In the genomic region with DNA sequence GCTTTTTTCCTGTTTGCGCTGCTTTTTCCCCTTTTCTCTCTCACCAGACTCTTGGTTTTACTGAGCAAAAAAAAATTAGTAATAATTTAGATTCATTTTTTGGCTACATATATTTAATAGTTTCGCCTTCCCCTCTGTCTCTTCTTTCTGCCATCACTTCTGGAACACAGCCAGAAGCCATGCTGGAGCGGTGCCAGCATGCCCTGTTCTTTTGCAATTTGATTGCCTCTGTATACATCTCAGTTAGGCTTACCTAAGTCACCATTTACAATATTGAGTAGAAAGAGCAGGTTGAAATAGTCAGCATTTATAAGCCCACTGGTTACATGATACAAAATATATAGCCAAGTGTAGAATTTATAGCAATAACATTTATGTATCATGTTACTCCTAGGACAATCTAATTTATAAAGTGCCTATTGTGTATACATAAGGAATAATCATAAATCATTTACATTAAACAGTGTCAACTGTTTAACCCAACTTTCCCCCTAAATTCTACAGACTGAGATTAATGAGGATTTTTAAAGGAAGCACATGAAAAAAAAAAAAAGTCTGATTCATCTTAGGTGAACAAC, we compare ENCODE assay signal across 14 cellular contexts.
DNase-seq lines count a peak whose midpoint lies in the region; ATAC-seq and TF ChIP-seq lines count a peak whose summit lies in the region.
"Had no signal": no experiment of that assay in that cellular context is flagged by ENCODE, and none has a peak within 500 bp of the region (broad histone marks: within the 10 kb centered on the region; RNA-seq: fewer than 3 reads in every experiment).

No MANE protein-coding gene starts in this region.

- ATAC-seq in WTC11 (no peak), HG03342 (IDR thresholded peaks at IDR 0.05; ENCODE audit: unreplicated experiment) (no peak)

- H3K36me3 Mint-ChIP-seq in WTC11 = no peaks in the 10 kb centered on the region
- H3K36me3 Mint-ChIP-seq: activated naive CD4-positive, alpha-beta T cell treated with anti-CD3 and anti-CD28 coated beads, Interleukin-2, amount 50 U/mL, for 24 hours had no signal

- TF ChIP-seq CTCF in BE2C (IDR thresholded peaks at IDR 0.05; ENCODE audit: low read depth, low read length) (no peak), GM20000 (IDR thresholded peaks at IDR 0.05; ENCODE audit: extremely low read depth, missing control alignments) (no peak), WTC11 (IDR thresholded peaks at IDR 0.05) (no peak)

- H3K27ac Mint-ChIP-seq in WTC11 = no peak overlapping the region
- H3K27ac Mint-ChIP-seq: activated naive CD4-positive, alpha-beta T cell treated with anti-CD3 and anti-CD28 coated beads, Interleukin-2, amount 50 U/mL, for 24 hours had no signal

- DNase-seq in BE2C = peak; percentile 65
- peak; percentile 99 for DNase-seq in DMS53 treated with DMSO at 0.1 percent for 48 hours (lab: John Stamatoyannopoulos, UW; ENCODE audit: unreplicated experiment)
- peak; percentile 59 for DNase-seq in NCI-H1694 (lab: John Stamatoyannopoulos, UW)
- DNase-seq in NCI-H748 treated with DMSO at 0.1 percent for 48 hours (lab: John Stamatoyannopoulos, UW) = peak; percentile 43
- DNase-seq in GM20000 (ENCODE audit: low spot score) = no peak
- DNase-seq in WTC11 (ENCODE audit: low spot score) = no peak
- no peak for DNase-seq in ACHN
- DNase-seq: activated T-cell treated with anti-CD3 and anti-CD28 coated beads, Interleukin-2, amount 50 U/mL, for 1 hour; foreskin melanocyte; stimulated activated CD4-positive, alpha-beta T cell treated with anti-CD3 and anti-CD28 coated beads, Interleukin-2, amount 100 ng/mL, for 48 hours had no signal

- H3K9me3 Mint-ChIP-seq in WTC11 = no peaks in the 10 kb centered on the region
- H3K9me3 Mint-ChIP-seq: activated naive CD4-positive, alpha-beta T cell treated with anti-CD3 and anti-CD28 coated beads, Interleukin-2, amount 50 U/mL, for 24 hours had no signal

- H3K27me3 Mint-ChIP-seq in WTC11 (ENCODE audit: low read depth) = no peaks in the 10 kb centered on the region

- H3K27me3 ChIP-seq in BE2C = no peaks in the 10 kb centered on the region
- H3K27me3 ChIP-seq: suprapubic skin had no signal

- H3K4me1 ChIP-seq in BE2C = no peaks in the 10 kb centered on the region
- H3K4me1 ChIP-seq: suprapubic skin had no signal

- no peaks in the 10 kb centered on the region for H3K36me3 ChIP-seq in BE2C
- H3K36me3 ChIP-seq: suprapubic skin had no signal

- POLR2A ChIA-PET in WTC11 (lab: Charles Lee) = interaction anchor here (1.1 kb wide), 1 partner anchor 54 kb away, joined by 3 read pairs; no protein-coding TSS in a partner anchor

- H3K4me3 Mint-ChIP-seq in WTC11 = no peak overlapping the region
- H3K4me3 Mint-ChIP-seq: activated naive CD4-positive, alpha-beta T cell treated with anti-CD3 and anti-CD28 coated beads, Interleukin-2, amount 50 U/mL, for 24 hours had no signal

- peaks cover 15% of the 10 kb centered on the region for H3K4me1 Mint-ChIP-seq in WTC11
- H3K4me1 Mint-ChIP-seq: activated naive CD4-positive, alpha-beta T cell treated with anti-CD3 and anti-CD28 coated beads, Interleukin-2, amount 50 U/mL, for 24 hours had no signal

- no peaks in the 10 kb centered on the region for H3K9me3 ChIP-seq in BE2C
- H3K9me3 ChIP-seq: suprapubic skin had no signal

- in situ Hi-C loops in ACHN (cut with HindIII; ENCODE audit: low pct_ligation_motif_present, low pct_unique_long_range_greater_than_20kb, low sequenced_read_pairs) = no loop called here

- CTCF ChIA-PET in WTC11 (lab: Charles Lee) = no interaction called here

- H3K4me3 ChIP-seq in BE2C (ENCODE audit: low read depth, low read length) = no peak overlapping the region
- H3K4me3 ChIP-seq: coronary artery, suprapubic skin had no signal

TF ChIP-seq in WTC11, 78 proteins besides CTCF, POLR2A, EP300 and RAD21 (continues in another document):
- TF ChIP-seq, protein P1, sequence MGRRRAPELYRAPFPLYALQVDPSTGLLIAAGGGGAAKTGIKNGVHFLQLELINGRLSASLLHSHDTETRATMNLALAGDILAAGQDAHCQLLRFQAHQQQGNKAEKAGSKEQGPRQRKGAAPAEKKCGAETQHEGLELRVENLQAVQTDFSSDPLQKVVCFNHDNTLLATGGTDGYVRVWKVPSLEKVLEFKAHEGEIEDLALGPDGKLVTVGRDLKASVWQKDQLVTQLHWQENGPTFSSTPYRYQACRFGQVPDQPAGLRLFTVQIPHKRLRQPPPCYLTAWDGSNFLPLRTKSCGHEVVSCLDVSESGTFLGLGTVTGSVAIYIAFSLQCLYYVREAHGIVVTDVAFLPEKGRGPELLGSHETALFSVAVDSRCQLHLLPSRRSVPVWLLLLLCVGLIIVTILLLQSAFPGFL (CRISPR knock-in tag; IDR thresholded peaks at IDR 0.05; ENCODE audit: borderline replicate concordance) = no peak
- no peak for TF ChIP-seq SOX15 (CRISPR knock-in tag; IDR thresholded peaks at IDR 0.05)
- TF ChIP-seq, protein P2, sequence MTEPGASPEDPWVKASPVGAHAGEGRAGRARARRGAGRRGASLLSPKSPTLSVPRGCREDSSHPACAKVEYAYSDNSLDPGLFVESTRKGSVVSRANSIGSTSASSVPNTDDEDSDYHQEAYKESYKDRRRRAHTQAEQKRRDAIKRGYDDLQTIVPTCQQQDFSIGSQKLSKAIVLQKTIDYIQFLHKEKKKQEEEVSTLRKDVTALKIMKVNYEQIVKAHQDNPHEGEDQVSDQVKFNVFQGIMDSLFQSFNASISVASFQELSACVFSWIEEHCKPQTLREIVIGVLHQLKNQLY (CRISPR knock-in tag; IDR thresholded peaks at IDR 0.05) = no peak
- TF ChIP-seq, protein P3, sequence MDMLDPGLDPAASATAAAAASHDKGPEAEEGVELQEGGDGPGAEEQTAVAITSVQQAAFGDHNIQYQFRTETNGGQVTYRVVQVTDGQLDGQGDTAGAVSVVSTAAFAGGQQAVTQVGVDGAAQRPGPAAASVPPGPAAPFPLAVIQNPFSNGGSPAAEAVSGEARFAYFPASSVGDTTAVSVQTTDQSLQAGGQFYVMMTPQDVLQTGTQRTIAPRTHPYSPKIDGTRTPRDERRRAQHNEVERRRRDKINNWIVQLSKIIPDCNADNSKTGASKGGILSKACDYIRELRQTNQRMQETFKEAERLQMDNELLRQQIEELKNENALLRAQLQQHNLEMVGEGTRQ (CRISPR knock-in tag; IDR thresholded peaks at IDR 0.05) = no peak
- no peak for TF ChIP-seq FOXP1 (CRISPR knock-in tag; IDR thresholded peaks at IDR 0.05; ENCODE audit: borderline replicate concordance)
- TF ChIP-seq, protein P4, sequence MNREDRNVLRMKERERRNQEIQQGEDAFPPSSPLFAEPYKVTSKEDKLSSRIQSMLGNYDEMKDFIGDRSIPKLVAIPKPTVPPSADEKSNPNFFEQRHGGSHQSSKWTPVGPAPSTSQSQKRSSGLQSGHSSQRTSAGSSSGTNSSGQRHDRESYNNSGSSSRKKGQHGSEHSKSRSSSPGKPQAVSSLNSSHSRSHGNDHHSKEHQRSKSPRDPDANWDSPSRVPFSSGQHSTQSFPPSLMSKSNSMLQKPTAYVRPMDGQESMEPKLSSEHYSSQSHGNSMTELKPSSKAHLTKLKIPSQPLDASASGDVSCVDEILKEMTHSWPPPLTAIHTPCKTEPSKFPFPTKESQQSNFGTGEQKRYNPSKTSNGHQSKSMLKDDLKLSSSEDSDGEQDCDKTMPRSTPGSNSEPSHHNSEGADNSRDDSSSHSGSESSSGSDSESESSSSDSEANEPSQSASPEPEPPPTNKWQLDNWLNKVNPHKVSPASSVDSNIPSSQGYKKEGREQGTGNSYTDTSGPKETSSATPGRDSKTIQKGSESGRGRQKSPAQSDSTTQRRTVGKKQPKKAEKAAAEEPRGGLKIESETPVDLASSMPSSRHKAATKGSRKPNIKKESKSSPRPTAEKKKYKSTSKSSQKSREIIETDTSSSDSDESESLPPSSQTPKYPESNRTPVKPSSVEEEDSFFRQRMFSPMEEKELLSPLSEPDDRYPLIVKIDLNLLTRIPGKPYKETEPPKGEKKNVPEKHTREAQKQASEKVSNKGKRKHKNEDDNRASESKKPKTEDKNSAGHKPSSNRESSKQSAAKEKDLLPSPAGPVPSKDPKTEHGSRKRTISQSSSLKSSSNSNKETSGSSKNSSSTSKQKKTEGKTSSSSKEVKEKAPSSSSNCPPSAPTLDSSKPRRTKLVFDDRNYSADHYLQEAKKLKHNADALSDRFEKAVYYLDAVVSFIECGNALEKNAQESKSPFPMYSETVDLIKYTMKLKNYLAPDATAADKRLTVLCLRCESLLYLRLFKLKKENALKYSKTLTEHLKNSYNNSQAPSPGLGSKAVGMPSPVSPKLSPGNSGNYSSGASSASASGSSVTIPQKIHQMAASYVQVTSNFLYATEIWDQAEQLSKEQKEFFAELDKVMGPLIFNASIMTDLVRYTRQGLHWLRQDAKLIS (CRISPR knock-in tag; IDR thresholded peaks at IDR 0.05; ENCODE audit: borderline replicate concordance) = no peak
- TF ChIP-seq, protein P5, sequence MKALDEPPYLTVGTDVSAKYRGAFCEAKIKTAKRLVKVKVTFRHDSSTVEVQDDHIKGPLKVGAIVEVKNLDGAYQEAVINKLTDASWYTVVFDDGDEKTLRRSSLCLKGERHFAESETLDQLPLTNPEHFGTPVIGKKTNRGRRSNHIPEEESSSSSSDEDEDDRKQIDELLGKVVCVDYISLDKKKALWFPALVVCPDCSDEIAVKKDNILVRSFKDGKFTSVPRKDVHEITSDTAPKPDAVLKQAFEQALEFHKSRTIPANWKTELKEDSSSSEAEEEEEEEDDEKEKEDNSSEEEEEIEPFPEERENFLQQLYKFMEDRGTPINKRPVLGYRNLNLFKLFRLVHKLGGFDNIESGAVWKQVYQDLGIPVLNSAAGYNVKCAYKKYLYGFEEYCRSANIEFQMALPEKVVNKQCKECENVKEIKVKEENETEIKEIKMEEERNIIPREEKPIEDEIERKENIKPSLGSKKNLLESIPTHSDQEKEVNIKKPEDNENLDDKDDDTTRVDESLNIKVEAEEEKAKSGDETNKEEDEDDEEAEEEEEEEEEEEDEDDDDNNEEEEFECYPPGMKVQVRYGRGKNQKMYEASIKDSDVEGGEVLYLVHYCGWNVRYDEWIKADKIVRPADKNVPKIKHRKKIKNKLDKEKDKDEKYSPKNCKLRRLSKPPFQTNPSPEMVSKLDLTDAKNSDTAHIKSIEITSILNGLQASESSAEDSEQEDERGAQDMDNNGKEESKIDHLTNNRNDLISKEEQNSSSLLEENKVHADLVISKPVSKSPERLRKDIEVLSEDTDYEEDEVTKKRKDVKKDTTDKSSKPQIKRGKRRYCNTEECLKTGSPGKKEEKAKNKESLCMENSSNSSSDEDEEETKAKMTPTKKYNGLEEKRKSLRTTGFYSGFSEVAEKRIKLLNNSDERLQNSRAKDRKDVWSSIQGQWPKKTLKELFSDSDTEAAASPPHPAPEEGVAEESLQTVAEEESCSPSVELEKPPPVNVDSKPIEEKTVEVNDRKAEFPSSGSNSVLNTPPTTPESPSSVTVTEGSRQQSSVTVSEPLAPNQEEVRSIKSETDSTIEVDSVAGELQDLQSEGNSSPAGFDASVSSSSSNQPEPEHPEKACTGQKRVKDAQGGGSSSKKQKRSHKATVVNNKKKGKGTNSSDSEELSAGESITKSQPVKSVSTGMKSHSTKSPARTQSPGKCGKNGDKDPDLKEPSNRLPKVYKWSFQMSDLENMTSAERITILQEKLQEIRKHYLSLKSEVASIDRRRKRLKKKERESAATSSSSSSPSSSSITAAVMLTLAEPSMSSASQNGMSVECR (CRISPR knock-in tag; IDR thresholded peaks at IDR 0.05; ENCODE audit: borderline replicate concordance) = no peak

Comparison
In these comparisons a context has a peak if more than half of its experiments do, and no peak if none do; other contexts are left out.
1. DNase-seq: peak in BE2C (single experiment), DMS53 treated with DMSO at 0.1 percent for 48 hours (single experiment), NCI-H1694 (single experiment) and NCI-H748 treated with DMSO at 0.1 percent for 48 hours (single experiment); none in GM20000 (single experiment), WTC11 (single experiment) and ACHN (single experiment).